16 cellular contexts compared by ENCODE assay signal in genomic region chr20:22581437-22582385, GRCh38. TPM values are rescaled to one million over a fixed set of nuclear protein-coding genes. Genes with fewer than 3 reads are reported as not detected.
DNase-seq lines count a peak whose midpoint lies in the region; FAIRE-seq and TF ChIP-seq lines count a peak whose summit lies in the region.
"Had no signal": no experiment of that assay in that cellular context is flagged by ENCODE, and none has a peak within 500 bp of the region (broad histone marks: within the 10 kb centered on the region; RNA-seq: fewer than 3 reads in every experiment).

No MANE protein-coding gene starts in this region.

- POLR2A ChIA-PET in HEK293T (lab: Yijun Ruan, JAX) = no interaction called here

- H3K9ac ChIP-seq in liver (ENCODE audit: low read depth in 1 of 2, low read length in 2 of 2) (peak overlapping the region in 1 of 2 donors; percentile 9), smooth muscle cell (ENCODE audit: low read depth) (no peak overlapping the region)

- DNase-seq in T-helper 2 cell treated with Interferon-gamma antibody and Interleukin-4, amounts not matched to agents 5 μg/mL and 100 μg/mL, for 36 hours (ENCODE audit: low spot score) = no peak
- no peak for DNase-seq in T-helper 2 cell
- peak; percentile 84 for DNase-seq in NCI-H69 (lab: John Stamatoyannopoulos, UW)
- DNase-seq in smooth muscle cell (lab: John Stamatoyannopoulos, UW; ENCODE audit: unreplicated experiment) = no peak
- no peak for DNase-seq in HEK293T (ENCODE audit: extremely low spot score)
- DNase-seq in urothelium cell line (ENCODE audit: low spot score) = no peak
- no peak for DNase-seq in NK-92 treated with Interleukin-12 subunit alpha and Interleukin-12 subunit beta, amount 100 ng/mL, for 24 hours (lab: John Stamatoyannopoulos, UW)
- DNase-seq: activated naive CD4-positive, alpha-beta T cell treated with anti-CD3 and anti-CD28 coated beads, Interleukin-2, amount 50 U/mL, for 16 hours; central memory CD4-positive, alpha-beta T cell; naive B cell; SIG-M5 had no signal

- H3F3A ChIP-seq in smooth muscle cell (ENCODE audit: low read depth) = no peaks in the 10 kb centered on the region

- no peak for FAIRE-seq in urothelium cell line (lab: Jason Lieb, UNC)
- FAIRE-seq: keratinocyte had no signal

- H3K27me3 ChIP-seq in liver (ENCODE audit: control insufficient read depth in 4 of 4, insufficient read depth in 4 of 4, low read length in 3 of 4) (no peaks in the 10 kb centered on the region), smooth muscle cell (ENCODE audit: low read depth) (peaks cover 99% of the 10 kb centered on the region)

- 16% methylated on average over 54 of the region's 54 CpGs for WGBS in liver
- 12% methylated on average over 34 of the region's 54 CpGs for WGBS in smooth muscle cell (ENCODE audit: low lambda C conversion rate)

- H3K4me1 ChIP-seq in liver (ENCODE audit: control insufficient read depth in 4 of 4, insufficient read depth in 4 of 4, low read length in 3 of 4) (peaks cover 4 to 48% (median 38%) of the 10 kb centered on the region in 4 donors), smooth muscle cell (ENCODE audit: low read depth) (peaks cover 23% of the 10 kb centered on the region)

- H3K4me3 Mint-ChIP-seq in T-helper 2 cell treated with Interferon-gamma antibody and Interleukin-4, amounts not matched to agents 5 μg/mL and 100 μg/mL, for 36 hours = peak overlapping the region; percentile 21

- H3K79me2 ChIP-seq in smooth muscle cell (ENCODE audit: low read depth) = no peaks in the 10 kb centered on the region

- no peaks in the 10 kb centered on the region for H3K9me3 ChIP-seq in liver (ENCODE audit: control insufficient read depth in 4 of 4, low read length in 3 of 4)
- no peaks in the 10 kb centered on the region for H3K9me3 ChIP-seq in smooth muscle cell (replicated peaks; ENCODE audit: low read depth)

- no peaks in the 10 kb centered on the region for H3K36me3 Mint-ChIP-seq in T-helper 2 cell treated with Interferon-gamma antibody and Interleukin-4, amounts not matched to agents 5 μg/mL and 100 μg/mL, for 36 hours (ENCODE audit: low read depth)

- H3K4me3 ChIP-seq in liver (ENCODE audit: low read depth in 1 of 3, low read length in 3 of 3) = peak overlapping the region; percentile 41 to 95 (median 86)
- no peak overlapping the region for H3K4me3 ChIP-seq in smooth muscle cell

- H3K27ac ChIP-seq in liver (ENCODE audit: low read depth in 1 of 2, low read length in 2 of 2) (peak overlapping the region in 1 of 2 donors; percentile 17), smooth muscle cell (ENCODE audit: low read depth) (no peak overlapping the region)

- peak overlapping the region; percentile 31 for H3K4me2 ChIP-seq in smooth muscle cell

- no peak overlapping the region for H2AFZ ChIP-seq in smooth muscle cell (ENCODE audit: low read depth)

- no peaks in the 10 kb centered on the region for H3K36me3 ChIP-seq in liver (ENCODE audit: control insufficient read depth in 4 of 4, insufficient read depth in 3 of 4, low read depth in 1 of 4, low read length in 3 of 4)
- no peaks in the 10 kb centered on the region for H3K36me3 ChIP-seq in smooth muscle cell (ENCODE audit: low read depth)

- no peak for TF ChIP-seq CTCF in liver (IDR thresholded peaks at IDR 0.05; ENCODE audit: low read depth, low read length, missing input control)
- no peak for TF ChIP-seq CTCF in smooth muscle cell (IDR thresholded peaks at IDR 0.05; ENCODE audit: borderline replicate concordance, insufficient read depth, poor library complexity, severe bottlenecking)

- H3K27me3 Mint-ChIP-seq in T-helper 2 cell treated with Interferon-gamma antibody and Interleukin-4, amounts not matched to agents 5 μg/mL and 100 μg/mL, for 36 hours (ENCODE audit: low read depth) = peaks cover 78% of the 10 kb centered on the region

- H3K9me3 Mint-ChIP-seq in T-helper 2 cell treated with Interferon-gamma antibody and Interleukin-4, amounts not matched to agents 5 μg/mL and 100 μg/mL, for 36 hours = no peaks in the 10 kb centered on the region

- no peaks in the 10 kb centered on the region for H4K20me1 ChIP-seq in smooth muscle cell (ENCODE audit: low read depth)

- CTCF ChIA-PET in HEK293T (lab: Yijun Ruan, JAX) = no interaction called here

- TF ChIP-seq RAD21 in liver (IDR thresholded peaks at IDR 0.05) = no peak

- H3K4me1 Mint-ChIP-seq in T-helper 2 cell treated with Interferon-gamma antibody and Interleukin-4, amounts not matched to agents 5 μg/mL and 100 μg/mL, for 36 hours (ENCODE audit: low read depth) = no peaks in the 10 kb centered on the region

- H3K27ac Mint-ChIP-seq in T-helper 2 cell treated with Interferon-gamma antibody and Interleukin-4, amounts not matched to agents 5 μg/mL and 100 μg/mL, for 36 hours = peak overlapping the region; percentile 60

TF ChIP-seq in liver, 16 proteins besides CTCF, POLR2A, EP300 and RAD21:
- TF ChIP-seq, protein P1, sequence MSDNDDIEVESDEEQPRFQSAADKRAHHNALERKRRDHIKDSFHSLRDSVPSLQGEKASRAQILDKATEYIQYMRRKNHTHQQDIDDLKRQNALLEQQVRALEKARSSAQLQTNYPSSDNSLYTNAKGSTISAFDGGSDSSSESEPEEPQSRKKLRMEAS (IDR thresholded peaks at IDR 0.05) = no peak
- TF ChIP-seq JUND (IDR thresholded peaks at IDR 0.05) (no peak), ATF3 (IDR thresholded peaks at IDR 0.05) (no peak)

TF ChIP-seq in HEK293T, 16 proteins besides CTCF, POLR2A, EP300 and RAD21:
- TF ChIP-seq ZNF384 (IDR thresholded peaks at IDR 0.05) = no peak
- no peak for TF ChIP-seq LEF1 (IDR thresholded peaks at IDR 0.05; ENCODE audit: borderline replicate concordance)
- TF ChIP-seq SUZ12 (IDR thresholded peaks at IDR 0.05) = no peak
- TF ChIP-seq ELF4 (IDR thresholded peaks at IDR 0.05) = no peak

RNA-seq across cellular contexts. Expression of gene FOXA2, which starts 2.7 kb away (rescaled TPM):
- total RNA-seq in liver (10 to 100 TPM in 1 of 2 donors, 1 to 10 TPM in 1; 5.2 to 10.6 TPM), smooth muscle cell (not detected in 2 replicates)
- polyA plus RNA-seq in liver (10 to 100 TPM; 11.6 to 12.7 TPM), smooth muscle cell (not detected in 2 replicates)
- total RNA-seq: glomerular endothelial cell, skeletal muscle tissue had no signal
- polyA plus RNA-seq: AG04450 had no signal
